ENCODE assay signal across 28 cellular contexts in the genomic region with DNA sequence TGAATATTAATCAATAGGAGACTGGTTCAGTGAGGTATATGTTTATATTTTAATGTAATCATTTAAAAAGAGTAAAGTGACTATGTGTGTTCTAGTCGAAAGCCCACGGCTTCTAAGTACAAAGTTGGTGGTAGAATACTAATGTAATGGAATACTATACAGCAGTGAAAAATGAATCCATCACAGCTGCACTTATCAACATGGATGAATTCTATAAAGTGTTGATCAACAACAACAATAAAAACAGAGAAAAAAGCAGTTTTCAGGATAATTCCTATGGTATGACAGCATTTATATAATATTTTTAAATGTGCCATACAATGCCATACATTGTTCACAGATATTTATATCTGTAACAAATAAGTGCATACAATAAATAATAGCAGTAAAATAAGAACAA.
"Had no signal": no experiment of that assay in that cellular context is flagged by ENCODE, and none has a peak within 500 bp of the region (broad histone marks: within the 10 kb centered on the region; RNA-seq: fewer than 3 reads in every experiment).

No MANE protein-coding gene starts in this region.

- H3K4me1 ChIP-seq: colonic mucosa, esophagus muscularis mucosa, esophagus squamous epithelium, foreskin keratinocyte, gastrocnemius medialis, gastroesophageal sphincter, heart left ventricle, heart right ventricle had no signal

- H3K27ac ChIP-seq: colonic mucosa, coronary artery, dorsolateral prefrontal cortex, epithelial cell of prostate, esophagus muscularis mucosa, esophagus squamous epithelium, foreskin keratinocyte, gastrocnemius medialis, gastroesophageal sphincter, heart left ventricle, heart right ventricle, hepatocyte had no signal

- H2AFZ ChIP-seq: hepatocyte had no signal

- DNase-seq: colonic mucosa; cortex of kidney; dermis blood vessel endothelial cell; dorsolateral prefrontal cortex; effector CD4-positive, alpha-beta T cell; effector CD8-positive, alpha-beta T cell; effector memory CD4-positive, alpha-beta T cell; effector memory CD8-positive, alpha-beta T cell; endodermal cell; erythroblast; esophagus squamous epithelium; foreskin fibroblast; foreskin keratinocyte; foreskin melanocyte; gastrocnemius medialis; glutamatergic neuron; heart left ventricle; heart right ventricle had no signal

- H3K79me2 ChIP-seq: hepatocyte had no signal

- H3K4me3 ChIP-seq: colonic mucosa, coronary artery, dorsolateral prefrontal cortex, esophagus muscularis mucosa, esophagus squamous epithelium, gastrocnemius medialis, gastroesophageal sphincter, heart left ventricle, heart right ventricle, hepatocyte had no signal

- H3K4me2 ChIP-seq: hepatocyte had no signal

- ATAC-seq: effector memory CD8-positive, alpha-beta T cell; esophagus mucosa; foreskin keratinocyte; gastrocnemius medialis; gastroesophageal sphincter; heart left ventricle; heart right ventricle had no signal

- H3K9me3 ChIP-seq: colonic mucosa, esophagus muscularis mucosa, esophagus squamous epithelium, gastrocnemius medialis, heart left ventricle had no signal

- H3K36me3 ChIP-seq: colonic mucosa, esophagus muscularis mucosa, esophagus squamous epithelium, gastrocnemius medialis, gastroesophageal sphincter, heart left ventricle, heart right ventricle had no signal

- H3K27me3 ChIP-seq: colonic mucosa, dorsolateral prefrontal cortex, gastrocnemius medialis had no signal

- FAIRE-seq: colon, endometrium, endothelial cell of umbilical vein, frontal cortex had no signal
